In the genomic region with DNA sequence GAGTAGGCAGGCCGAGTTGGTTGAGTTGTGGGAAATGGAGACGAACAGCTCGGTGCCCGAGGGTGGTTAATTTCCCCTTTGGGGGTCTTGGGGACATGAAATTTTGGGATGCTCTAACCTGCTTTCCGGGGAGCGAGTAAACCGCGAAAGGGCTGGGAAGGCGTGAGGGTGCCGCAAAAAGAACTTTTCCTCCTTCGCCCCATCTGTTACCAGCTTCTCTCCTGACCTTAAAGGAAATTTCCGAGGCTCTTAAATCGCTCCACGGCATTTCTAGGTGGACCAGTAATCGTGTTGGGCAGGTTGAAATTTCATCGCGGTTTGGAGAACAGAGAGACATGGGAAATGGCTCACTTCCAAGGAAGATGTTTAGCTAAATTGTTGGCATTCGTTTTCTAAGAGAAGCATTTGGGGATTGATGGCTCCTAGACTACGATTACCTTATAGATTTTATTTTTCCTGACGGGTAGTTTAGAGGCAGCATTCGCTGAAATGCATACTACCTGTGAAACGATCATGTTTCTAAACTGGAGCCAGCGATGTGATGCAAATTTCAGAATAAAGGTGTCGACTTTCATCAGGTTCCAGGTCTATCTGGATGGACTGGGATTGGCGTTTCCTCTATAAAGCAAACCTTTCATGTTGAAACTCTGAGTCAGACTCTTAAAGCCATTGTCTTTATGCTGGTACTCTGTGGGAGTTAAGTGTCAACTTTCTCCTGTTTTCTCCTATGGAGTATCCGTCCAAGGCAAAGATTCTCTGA, we compare ENCODE assay signal across 8 cellular contexts. TPM values are rescaled to one million over a fixed set of nuclear protein-coding genes. Genes with fewer than 3 reads are reported as not detected.
DNase-seq lines count a peak whose midpoint lies in the region; ATAC-seq and TF ChIP-seq lines count a peak whose summit lies in the region.

No MANE protein-coding gene starts in this region.

- no peaks in the 10 kb centered on the region for H3K27me3 ChIP-seq in parathyroid adenoma (ENCODE audit: control insufficient read depth, insufficient read depth, low read length)

- H3K27ac ChIP-seq in parathyroid adenoma, result peak overlapping the region; percentile 92

- peak overlapping the region; percentile 88 for H3K4me3 Mint-ChIP-seq in activated CD4-positive, alpha-beta T cell treated with anti-CD3 and anti-CD28 coated beads, Interleukin-2, amount 10 ng/mL, durations not matched to agents 7 days and 5 days
- peak overlapping the region; percentile 88 to 96 for H3K4me3 Mint-ChIP-seq in activated T-cell treated with anti-CD3 and anti-CD28 coated beads, Interleukin-2, amount 50 U/mL, for 72 hours

- H3K36me3 Mint-ChIP-seq in activated CD4-positive, alpha-beta T cell treated with anti-CD3 and anti-CD28 coated beads, Interleukin-2, amount 10 ng/mL, durations not matched to agents 7 days and 5 days (ENCODE audit: low read depth), result peaks cover 15% of the 10 kb centered on the region
- peaks cover 2 to 5% of the 10 kb centered on the region in 2 donors for H3K36me3 Mint-ChIP-seq in activated T-cell treated with anti-CD3 and anti-CD28 coated beads, Interleukin-2, amount 50 U/mL, for 72 hours (ENCODE audit: insufficient read depth in 2 of 2)

- TF ChIP-seq CTCF in parathyroid adenoma (IDR thresholded peaks at IDR 0.05), result no peak

- no peaks in the 10 kb centered on the region for H3K27me3 Mint-ChIP-seq in activated CD4-positive, alpha-beta T cell treated with anti-CD3 and anti-CD28 coated beads, Interleukin-2, amount 10 ng/mL, durations not matched to agents 7 days and 5 days
- H3K27me3 Mint-ChIP-seq in activated T-cell treated with anti-CD3 and anti-CD28 coated beads, Interleukin-2, amount 50 U/mL, for 72 hours (ENCODE audit: low read depth), result no peaks in the 10 kb centered on the region

- peak overlapping the region; percentile 86 for H3K4me3 ChIP-seq in parathyroid adenoma (ENCODE audit: low read depth, low read length)

- H3K79me2 ChIP-seq in parathyroid adenoma, result peaks cover 2% of the 10 kb centered on the region

- H3K4me1 ChIP-seq in parathyroid adenoma, result peaks cover 14% of the 10 kb centered on the region

- H3K4me1 Mint-ChIP-seq in activated CD4-positive, alpha-beta T cell treated with anti-CD3 and anti-CD28 coated beads, Interleukin-2, amount 10 ng/mL, durations not matched to agents 7 days and 5 days, result peaks cover 57% of the 10 kb centered on the region
- peaks cover 53% of the 10 kb centered on the region for H3K4me1 Mint-ChIP-seq in activated T-cell treated with anti-CD3 and anti-CD28 coated beads, Interleukin-2, amount 50 U/mL, for 72 hours (ENCODE audit: low read depth)

- H3K9me3 ChIP-seq in parathyroid adenoma (ENCODE audit: control insufficient read depth, low read length), result no peaks in the 10 kb centered on the region

- peak overlapping the region; percentile 94 for H3K4me2 ChIP-seq in parathyroid adenoma (ENCODE audit: low read length)

- H3K9ac ChIP-seq in parathyroid adenoma, result peak overlapping the region; percentile 61

- no peaks in the 10 kb centered on the region for H3K9me3 Mint-ChIP-seq in activated CD4-positive, alpha-beta T cell treated with anti-CD3 and anti-CD28 coated beads, Interleukin-2, amount 10 ng/mL, durations not matched to agents 7 days and 5 days
- H3K9me3 Mint-ChIP-seq in activated T-cell treated with anti-CD3 and anti-CD28 coated beads, Interleukin-2, amount 50 U/mL, for 72 hours, result no peaks in the 10 kb centered on the region

- H3K27ac Mint-ChIP-seq in activated CD4-positive, alpha-beta T cell treated with anti-CD3 and anti-CD28 coated beads, Interleukin-2, amount 10 ng/mL, durations not matched to agents 7 days and 5 days, result peak overlapping the region; percentile 88
- peak overlapping the region; percentile 75 for H3K27ac Mint-ChIP-seq in activated T-cell treated with anti-CD3 and anti-CD28 coated beads, Interleukin-2, amount 50 U/mL, for 72 hours

- H2AFZ ChIP-seq in parathyroid adenoma, result peak overlapping the region; percentile 96

- no peaks in the 10 kb centered on the region for H3K36me3 ChIP-seq in parathyroid adenoma (ENCODE audit: control insufficient read depth, insufficient read depth, low read length)

- CTCF ChIA-PET in activated CD4-positive, alpha-beta T cell treated with anti-CD3 and anti-CD28 coated beads, Interleukin-2, amount 10 ng/mL, durations not matched to agents 7 days and 5 days (lab: Charles Lee), result interaction anchor here (0.5 to 2.2 kb wide), 14 partner anchors 10 to 431 kb away, joined by 3 to 6 read pairs (median 3); no protein-coding TSS in a partner anchor

- DNase-seq in activated CD4-positive, alpha-beta T cell treated with anti-CD3 and anti-CD28 coated beads, Interleukin-2, amount 10 ng/mL, durations not matched to agents 7 days and 5 days, result no peak
- no peak for DNase-seq in activated CD4-positive, alpha-beta T cell treated with anti-CD3 and anti-CD28 coated beads for 1 hour
- DNase-seq in NCI-H2029 treated with DMSO at 0.1 percent for 48 hours (lab: John Stamatoyannopoulos, UW), result peak; percentile 37
- DNase-seq in activated T-cell treated with anti-CD3 and anti-CD28 coated beads, Interleukin-2, amount 50 U/mL, for 72 hours, result no peak
- peak; percentile 44 for DNase-seq in glomerular endothelial cell (ENCODE audit: extremely low read depth, low read depth, low spot score)

- no peak for ATAC-seq in activated T-cell treated with anti-CD3 and anti-CD28 coated beads, Interleukin-2, amount 50 U/mL, for 72 hours (replicated peaks in 1 of 2)
- ATAC-seq in GM21786 (IDR thresholded peaks at IDR 0.05; ENCODE audit: unreplicated experiment) (no peak), GM19351 (IDR thresholded peaks at IDR 0.05; ENCODE audit: unreplicated experiment) (no peak)

- POLR2A ChIA-PET in activated CD4-positive, alpha-beta T cell treated with anti-CD3 and anti-CD28 coated beads, Interleukin-2, amount 10 ng/mL, durations not matched to agents 7 days and 5 days (lab: Charles Lee), result interaction anchor here (0.6 to 1.6 kb wide), 6 partner anchors 53 to 431 kb away, joined by 3 to 6 read pairs (median 3); no protein-coding TSS in a partner anchor

RNA-seq across cellular contexts. Expression of a gene that starts 1.5 kb away (rescaled TPM):
- 10 to 100 TPM; 46.8 to 56.0 TPM for total RNA-seq in activated CD4-positive, alpha-beta T cell treated with anti-CD3 and anti-CD28 coated beads, Interleukin-2, amount 10 ng/mL, durations not matched to agents 7 days and 5 days
- 100 to 1,000 TPM in 1 of 2 donors, 10 to 100 TPM in 1; 89.7 to 126 TPM for total RNA-seq in activated T-cell treated with anti-CD3 and anti-CD28 coated beads, Interleukin-2, amount 50 U/mL, for 72 hours
- total RNA-seq in glomerular endothelial cell, result 13.0 and 16.1 TPM in 2 replicates

Comparison
In these comparisons a context has a peak if more than half of its experiments do, and no peak if none do; other contexts are left out.
1. DNase-seq: peak in NCI-H2029 treated with DMSO at 0.1 percent for 48 hours (single experiment) and glomerular endothelial cell (single experiment); none in activated CD4-positive, alpha-beta T cell treated with anti-CD3 and anti-CD28 coated beads, Interleukin-2, amount 10 ng/mL, durations not matched to agents 7 days and 5 days (single experiment), activated CD4-positive, alpha-beta T cell treated with anti-CD3 and anti-CD28 coated beads for 1 hour (single experiment) and activated T-cell treated with anti-CD3 and anti-CD28 coated beads, Interleukin-2, amount 50 U/mL, for 72 hours (0 of 2).